ENCODE assay signal across 8 cellular contexts in genomic region chr3:53195602-53196574, GRCh38. TPM values are rescaled to one million over a fixed set of nuclear protein-coding genes. Genes with fewer than 3 reads are reported as not detected.
DNase-seq lines count a peak whose midpoint lies in the region; ATAC-seq and TF ChIP-seq lines count a peak whose summit lies in the region.

No MANE protein-coding gene starts in this region.

- peak; percentile 70 for ATAC-seq in T-helper 17 cell
- no peak for ATAC-seq in HG03460 (IDR thresholded peaks at IDR 0.05; ENCODE audit: unreplicated experiment)

- peak; percentile 59 for DNase-seq in ELR (ENCODE audit: low read depth)
- peak; percentile 16 for DNase-seq in HPDE6-E6E7 (ENCODE audit: extremely low spot score)
- peak; percentile 41 to 53 (median 52) for DNase-seq in T-helper 17 cell
- DNase-seq in astrocyte of the spinal cord (ENCODE audit: low read depth, low spot score), result peak; percentile 29
- DNase-seq in iris pigment epithelial cell (ENCODE audit: low read depth), result peak; percentile 24
- peak; percentile 53 to 65 for DNase-seq in stimulated activated CD4-positive, alpha-beta T cell treated with anti-CD3 and anti-CD28 coated beads, Interleukin-2, amount 100 ng/mL, for 48 hours
- no peak for DNase-seq in HCEC 1CT

- no peak overlapping the region for H3K4me3 ChIP-seq in astrocyte of the spinal cord (ENCODE audit: low read depth, low read length)

- peak; percentile 99 for TF ChIP-seq CTCF in astrocyte of the spinal cord (IDR thresholded peaks at IDR 0.05; ENCODE audit: low read depth, low read length)

- H3K36me3 Mint-ChIP-seq in T-helper 17 cell (ENCODE audit: low read depth), result peaks cover under 1% of the 10 kb centered on the region

- H3K27me3 Mint-ChIP-seq in T-helper 17 cell, result peaks cover 7% of the 10 kb centered on the region

- in situ Hi-C loops in astrocyte of the spinal cord (cut with HindIII; ENCODE audit: low sequenced_read_pairs), result no loop called here

- H3K4me1 Mint-ChIP-seq in T-helper 17 cell, result peaks cover 7% of the 10 kb centered on the region

- H3K9me3 ChIP-seq in T-helper 17 cell (ENCODE audit: control insufficient read depth, low read length, poor library complexity, severe bottlenecking), result no peaks in the 10 kb centered on the region

- peak overlapping the region; percentile 66 for H3K4me3 Mint-ChIP-seq in T-helper 17 cell

- peak overlapping the region; percentile 56 for H3K27ac Mint-ChIP-seq in T-helper 17 cell

RNA-seq across cellular contexts. Expression of gene PRKCD, which starts 34.9 kb away (rescaled TPM):
- 10 to 100 TPM; 27.3 to 35.0 TPM for total RNA-seq in T-helper 17 cell

RNA-seq across cellular contexts. Expression of gene TKT, which starts 59.9 kb away (rescaled TPM):
- total RNA-seq in T-helper 17 cell, result 100 to 1,000 TPM; 105 to 109 TPM
